ENCODE assay signal across 1 cellular context in the genomic region with DNA sequence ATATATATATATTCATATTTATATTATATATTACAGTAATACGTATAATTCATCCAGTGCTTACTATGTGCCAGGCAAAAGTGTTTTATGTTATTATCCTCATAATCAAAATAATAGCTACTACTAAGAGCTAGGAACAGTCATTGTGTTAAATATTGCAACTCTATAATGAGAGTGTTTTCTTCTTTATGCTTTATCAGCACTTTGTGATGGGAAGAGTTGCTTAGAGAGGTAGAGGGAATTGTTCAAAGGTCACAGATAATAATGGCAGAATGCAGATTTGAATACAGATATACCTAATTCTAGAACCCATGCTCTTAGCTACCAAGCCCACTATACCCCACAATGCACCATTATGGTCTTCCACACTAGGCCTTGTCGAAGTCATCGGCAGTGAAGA.
A peak's percentile ranks its signal among the peaks of the same experiment; 100 is the strongest.
TF ChIP-seq lines count a peak whose summit lies in the region.

No MANE protein-coding gene starts in this region.

TF ChIP-seq in A549, 52 proteins besides CTCF, POLR2A, EP300 and RAD21:
- TF ChIP-seq, protein P1, sequence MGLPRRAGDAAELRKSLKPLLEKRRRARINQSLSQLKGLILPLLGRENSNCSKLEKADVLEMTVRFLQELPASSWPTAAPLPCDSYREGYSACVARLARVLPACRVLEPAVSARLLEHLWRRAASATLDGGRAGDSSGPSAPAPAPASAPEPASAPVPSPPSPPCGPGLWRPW (IDR thresholded peaks at IDR 0.05), result no peak
- TF ChIP-seq MAFK (IDR thresholded peaks at IDR 0.05; ENCODE audit: partially characterized antibody), result peak; percentile 68
- TF ChIP-seq, protein P2, sequence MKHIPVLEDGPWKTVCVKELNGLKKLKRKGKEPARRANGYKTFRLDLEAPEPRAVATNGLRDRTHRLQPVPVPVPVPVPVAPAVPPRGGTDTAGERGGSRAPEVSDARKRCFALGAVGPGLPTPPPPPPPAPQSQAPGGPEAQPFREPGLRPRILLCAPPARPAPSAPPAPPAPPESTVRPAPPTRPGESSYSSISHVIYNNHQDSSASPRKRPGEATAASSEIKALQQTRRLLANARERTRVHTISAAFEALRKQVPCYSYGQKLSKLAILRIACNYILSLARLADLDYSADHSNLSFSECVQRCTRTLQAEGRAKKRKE (CRISPR knock-in tag; IDR thresholded peaks at IDR 0.05; ENCODE audit: low read depth), result no peak
TF ChIP-seq in A549: peak in this region for 1.
